19 cellular contexts compared by ENCODE assay signal in the genomic region with DNA sequence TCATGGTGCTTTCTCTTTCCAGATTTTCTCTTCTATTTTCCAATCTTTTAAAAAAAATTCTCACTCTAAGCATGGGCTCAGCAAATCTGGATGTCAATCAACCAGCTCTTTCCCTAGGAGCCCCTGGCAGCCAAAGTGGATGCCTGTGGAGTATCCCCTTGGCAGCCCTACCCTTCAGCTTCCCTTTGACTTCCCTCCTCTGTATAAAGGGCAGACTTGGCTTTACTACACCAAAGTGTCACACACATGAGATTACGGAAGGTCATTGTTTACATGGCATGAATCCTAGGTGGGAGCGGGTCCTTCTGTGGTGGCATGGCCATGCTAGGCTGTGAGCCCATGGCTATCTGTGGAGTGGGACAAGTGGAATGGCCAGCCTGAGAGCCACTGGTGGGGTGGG.
DNase-seq lines count a peak whose midpoint lies in the region; ATAC-seq and TF ChIP-seq lines count a peak whose summit lies in the region.
"Had no signal": no experiment of that assay in that cellular context is flagged by ENCODE, and none has a peak within 500 bp of the region (broad histone marks: within the 10 kb centered on the region; RNA-seq: fewer than 3 reads in every experiment).

No MANE protein-coding gene starts in this region.

- H3K27me3 ChIP-seq in left ventricle myocardium inferior (ENCODE audit: low read depth) = no peaks in the 10 kb centered on the region
- H3K27me3 ChIP-seq: BE2C had no signal

- ATAC-seq in Right ventricle myocardium inferior = peak; percentile 38
- ATAC-seq in stimulated activated effector memory CD8-positive, alpha-beta T cell treated with anti-CD3 and anti-CD28 coated beads, Interleukin-12 subunit alpha, Interleukin-12 subunit beta, amount 100 ng/mL, for 72 hours = no peak
- ATAC-seq: HepG2 had no signal

- DNase-seq in Right ventricle myocardium inferior (ENCODE audit: missing footprints) = no peak
- DNase-seq in cardiac septum (ENCODE audit: low spot score) = no peak
- DNase-seq in left ventricle myocardium inferior = no peak
- no peak for DNase-seq in neural crest cell (ENCODE audit: low read depth, low spot score)
- no peak for DNase-seq in activated naive CD4-positive, alpha-beta T cell treated with Interleukin-2 at 50 U/mL for 16 hours
- DNase-seq in stimulated activated effector memory CD8-positive, alpha-beta T cell treated with anti-CD3 and anti-CD28 coated beads, Interleukin-12 subunit alpha, Interleukin-12 subunit beta, amount 100 ng/mL, for 72 hours (ENCODE audit: low spot score in 2 of 2) = no peak
- DNase-seq in NCI-H187 (lab: John Stamatoyannopoulos, UW) = no peak
- DNase-seq: ACHN; BE2C; C1 segment of cervical spinal cord; CD4-positive, CD25-positive, alpha-beta regulatory T cell; CD8-positive, alpha-beta memory T cell; COR-L47; DMS 273 treated with DMSO at 0.1 percent for 48 hours; DMS53; DND-41; EL had no signal

- no peak for TF ChIP-seq CTCF in left ventricle myocardium inferior (IDR thresholded peaks at IDR 0.05; ENCODE audit: borderline replicate concordance)
- TF ChIP-seq CTCF in neural crest cell (conservative IDR thresholded peaks at IDR 0.05) = no peak

- H3K4me1 Mint-ChIP-seq in neural crest cell = no peaks in the 10 kb centered on the region
- H3K4me1 Mint-ChIP-seq in stimulated activated effector memory CD8-positive, alpha-beta T cell treated with anti-CD3 and anti-CD28 coated beads, Interleukin-12 subunit alpha, Interleukin-12 subunit beta, amount 100 ng/mL, for 72 hours = no peaks in the 10 kb centered on the region
- H3K4me1 Mint-ChIP-seq: CD4-positive, CD25-positive, alpha-beta regulatory T cell; CD8-positive, alpha-beta memory T cell had no signal

- H3K27ac Mint-ChIP-seq in neural crest cell (ENCODE audit: unreplicated experiment) = peak overlapping the region; percentile 43
- H3K27ac Mint-ChIP-seq in stimulated activated effector memory CD8-positive, alpha-beta T cell treated with anti-CD3 and anti-CD28 coated beads, Interleukin-12 subunit alpha, Interleukin-12 subunit beta, amount 100 ng/mL, for 72 hours = no peak overlapping the region
- H3K27ac Mint-ChIP-seq: CD4-positive, CD25-positive, alpha-beta regulatory T cell had no signal

- peaks cover 30% of the 10 kb centered on the region for H3K4me1 ChIP-seq in left ventricle myocardium inferior
- H3K4me1 ChIP-seq: BE2C, HAP-1 had no signal

- no peaks in the 10 kb centered on the region for H3K9me3 ChIP-seq in left ventricle myocardium inferior (replicated peaks)
- H3K9me3 ChIP-seq: BE2C, HAP-1 had no signal

- peak overlapping the region; percentile 76 for H3K27ac ChIP-seq in left ventricle myocardium inferior (replicated peaks)

- intact Hi-C loops in Right ventricle myocardium inferior (cut with DNase I) (no loop called here), cardiac septum (cut with DNase I) (loop anchor here (10.0 kb wide), 1 partner anchor 128 kb away; no protein-coding TSS in a partner anchor), left ventricle myocardium inferior (cut with micrococcal nuclease) (no loop called here)

- H3K27me3 Mint-ChIP-seq in neural crest cell (ENCODE audit: low read depth) = no peaks in the 10 kb centered on the region
- H3K27me3 Mint-ChIP-seq: CD4-positive, CD25-positive, alpha-beta regulatory T cell had no signal

- no peaks in the 10 kb centered on the region for H3K9me3 Mint-ChIP-seq in neural crest cell
- H3K9me3 Mint-ChIP-seq in stimulated activated effector memory CD8-positive, alpha-beta T cell treated with anti-CD3 and anti-CD28 coated beads, Interleukin-12 subunit alpha, Interleukin-12 subunit beta, amount 100 ng/mL, for 72 hours = peaks cover 6% of the 10 kb centered on the region

- no peaks in the 10 kb centered on the region for H3K36me3 Mint-ChIP-seq in neural crest cell (ENCODE audit: low read depth)
- H3K36me3 Mint-ChIP-seq in stimulated activated effector memory CD8-positive, alpha-beta T cell treated with anti-CD3 and anti-CD28 coated beads, Interleukin-12 subunit alpha, Interleukin-12 subunit beta, amount 100 ng/mL, for 72 hours = no peaks in the 10 kb centered on the region
- H3K36me3 Mint-ChIP-seq: CD4-positive, CD25-positive, alpha-beta regulatory T cell; CD8-positive, alpha-beta memory T cell had no signal

- no peak overlapping the region for H3K4me3 ChIP-seq in left ventricle myocardium inferior
- H3K4me3 ChIP-seq: HAP-1 had no signal

- H3K4me3 Mint-ChIP-seq in neural crest cell = no peak overlapping the region
- H3K4me3 Mint-ChIP-seq in stimulated activated effector memory CD8-positive, alpha-beta T cell treated with anti-CD3 and anti-CD28 coated beads, Interleukin-12 subunit alpha, Interleukin-12 subunit beta, amount 100 ng/mL, for 72 hours = no peak overlapping the region
- H3K4me3 Mint-ChIP-seq: CD4-positive, CD25-positive, alpha-beta regulatory T cell; CD8-positive, alpha-beta memory T cell had no signal

- H3K36me3 ChIP-seq in left ventricle myocardium inferior = no peaks in the 10 kb centered on the region
- H3K36me3 ChIP-seq: BE2C, HAP-1 had no signal
